Comparison of ENCODE assay signal across 24 cellular contexts in genomic region chr2:203959265-203960034, GRCh38. TPM values are rescaled to one million over a fixed set of nuclear protein-coding genes. Genes with fewer than 3 reads are reported as not detected.
DNase-seq lines count a peak whose midpoint lies in the region; ATAC-seq and TF ChIP-seq lines count a peak whose summit lies in the region.
"Had no signal": no experiment of that assay in that cellular context is flagged by ENCODE, and none has a peak within 500 bp of the region (broad histone marks: within the 10 kb centered on the region; RNA-seq: fewer than 3 reads in every experiment).

No MANE protein-coding gene starts in this region.

- POLR2A ChIA-PET in CD4-positive, alpha-beta memory T cell (lab: Charles Lee; ENCODE audit: partially characterized antibody), result interaction anchor here (0.7 to 2.8 kb wide), 6 partner anchors 8 to 64 kb away, joined by 3 to 14 read pairs (median 4); no protein-coding TSS in a partner anchor
- POLR2A ChIA-PET in activated CD4-positive, alpha-beta memory T cell treated with anti-CD3 and anti-CD28 coated beads, Interleukin-2, amount 10 ng/mL, durations not matched to agents 7 days and 5 days (lab: Charles Lee), result interaction anchor here (0.8 to 1.5 kb wide), 8 partner anchors 8 to 65 kb away, joined by 3 to 5 read pairs (median 3); no protein-coding TSS in a partner anchor
- POLR2A ChIA-PET in PC-3 (lab: Charles Lee; ENCODE audit: unreplicated experiment), result no interaction called here

- no peaks in the 10 kb centered on the region for H3F3A ChIP-seq in PC-3 (ENCODE audit: low read length, unreplicated experiment)

- H3K27ac ChIP-seq in CD4-positive, alpha-beta memory T cell (ENCODE audit: low read depth, low read length), result no peak overlapping the region
- H3K27ac ChIP-seq in SJCRH30 (no peak overlapping the region), PC-3 (ENCODE audit: low read length) (no peak overlapping the region)
- H3K27ac ChIP-seq: left ventricle myocardium inferior, transverse colon had no signal

- no peak overlapping the region for H2AFZ ChIP-seq in PC-3 (ENCODE audit: low read length)

- BruUV-seq in PC-3 (replicated peaks; lab: Mats Ljungman, UMichigan), result no TSS peak

- no peaks in the 10 kb centered on the region for H3K9me3 ChIP-seq in CD4-positive, alpha-beta memory T cell (ENCODE audit: control insufficient read depth in 1 of 2, low read length in 2 of 2)
- no peaks in the 10 kb centered on the region for H3K9me3 ChIP-seq in SJCRH30 (replicated peaks)
- no peaks in the 10 kb centered on the region for H3K9me3 ChIP-seq in PC-3 (ENCODE audit: low read length)
- H3K9me3 ChIP-seq: left ventricle myocardium inferior, transverse colon had no signal

- H3K4me1 Mint-ChIP-seq in CD4-positive, alpha-beta memory T cell, result peaks cover 32 to 55% (median 47%) of the 10 kb centered on the region in 4 donors
- H3K4me1 Mint-ChIP-seq in activated CD4-positive, alpha-beta memory T cell treated with anti-CD3 and anti-CD28 coated beads, Interleukin-2, amount 10 ng/mL, durations not matched to agents 7 days and 5 days, result peaks cover 26% of the 10 kb centered on the region

- H3K27me3 Mint-ChIP-seq in CD4-positive, alpha-beta memory T cell, result no peaks in the 10 kb centered on the region
- H3K27me3 Mint-ChIP-seq in activated CD4-positive, alpha-beta memory T cell treated with anti-CD3 and anti-CD28 coated beads, Interleukin-2, amount 10 ng/mL, durations not matched to agents 7 days and 5 days, result no peaks in the 10 kb centered on the region
- H3K27me3 Mint-ChIP-seq: activated naive CD8-positive, alpha-beta T cell treated with anti-CD3 and anti-CD28 coated beads, Interleukin-2, amount 10 ng/mL, durations not matched to agents 7 days and 5 days had no signal

- peak overlapping the region in 1 of 8 donors; percentile 12 for H3K4me3 Mint-ChIP-seq in CD4-positive, alpha-beta memory T cell
- H3K4me3 Mint-ChIP-seq in activated CD4-positive, alpha-beta memory T cell treated with anti-CD3 and anti-CD28 coated beads, Interleukin-2, amount 10 ng/mL, durations not matched to agents 7 days and 5 days, result no peak overlapping the region
- H3K4me3 Mint-ChIP-seq: activated naive CD8-positive, alpha-beta T cell treated with anti-CD3 and anti-CD28 coated beads, Interleukin-2, amount 10 ng/mL, durations not matched to agents 7 days and 5 days had no signal

- H3K36me3 ChIP-seq in CD4-positive, alpha-beta memory T cell (ENCODE audit: insufficient read depth, low read length), result peaks cover 57% of the 10 kb centered on the region
- H3K36me3 ChIP-seq in SJCRH30, result no peaks in the 10 kb centered on the region; the same call in 1 of the 2 replicates
- no peaks in the 10 kb centered on the region for H3K36me3 ChIP-seq in PC-3 (ENCODE audit: low read depth, low read length)
- H3K36me3 ChIP-seq: left ventricle myocardium inferior, transverse colon had no signal

- no peaks in the 10 kb centered on the region for H4K20me1 ChIP-seq in PC-3 (ENCODE audit: low read length)

- H3K4me2 ChIP-seq in PC-3 (ENCODE audit: low read length), result no peak overlapping the region

- no peak overlapping the region for H3K9ac ChIP-seq in PC-3 (ENCODE audit: low read length)

- H3K36me3 Mint-ChIP-seq in CD4-positive, alpha-beta memory T cell, result peaks cover 68 to 77% of the 10 kb centered on the region in 2 donors
- peaks cover 72% of the 10 kb centered on the region for H3K36me3 Mint-ChIP-seq in activated CD4-positive, alpha-beta memory T cell treated with anti-CD3 and anti-CD28 coated beads, Interleukin-2, amount 10 ng/mL, durations not matched to agents 7 days and 5 days (ENCODE audit: low read depth)

- H3K4me3 ChIP-seq in AG10803 (ENCODE audit: low read length), result no peak overlapping the region
- no peak overlapping the region for H3K4me3 ChIP-seq in CD4-positive, alpha-beta memory T cell (ENCODE audit: low read length in 2 of 2)
- H3K4me3 ChIP-seq in foreskin fibroblast (ENCODE audit: low read depth in 1 of 2, low read length in 2 of 2), result no peak overlapping the region
- no peak overlapping the region for H3K4me3 ChIP-seq in SJCRH30
- no peak overlapping the region for H3K4me3 ChIP-seq in PC-3 (ENCODE audit: low read length)
- H3K4me3 ChIP-seq: left ventricle myocardium inferior, transverse colon had no signal

- TF ChIP-seq CTCF in AG10803 (conservative IDR thresholded peaks at IDR 0.05; ENCODE audit: low read length) (no peak), foreskin fibroblast (IDR thresholded peaks at IDR 0.05; ENCODE audit: low read depth, low read length) (no peak), PC-3 (conservative IDR thresholded peaks at IDR 0.05; ENCODE audit: low read depth, low read length) (no peak)

- no peaks in the 10 kb centered on the region for H3K9me2 ChIP-seq in PC-3 (replicated peaks; ENCODE audit: low read length)

- DNase-seq in AG10803 (ENCODE audit: low read depth) (peak; percentile 16), foreskin fibroblast (peak; percentile 1 to 8), SJCRH30 (no peak), PC-3 (no peak)
- DNase-seq in CD4-positive, alpha-beta memory T cell, result no peak
- no peak for DNase-seq in activated CD4-positive, alpha-beta memory T cell treated with anti-CD3 and anti-CD28 coated beads, Interleukin-2, amount 10 ng/mL, durations not matched to agents 7 days and 5 days
- DNase-seq: ACHN; activated CD4-positive, alpha-beta T cell treated with anti-CD3 and anti-CD28 coated beads for 1 hour; activated naive CD8-positive, alpha-beta T cell treated with anti-CD3 and anti-CD28 coated beads, Interleukin-2, amount 10 ng/mL, durations not matched to agents 7 days and 5 days; C1 segment of cervical spinal cord; cerebellar nuclear complex; islet precursor cell; left ventricle myocardium inferior; NCI-H1436 treated with DMSO at 0.1 percent for 48 hours; NCI-H2107; NCI-H748 treated with DMSO at 0.1 percent for 48 hours; occipital lobe; RPMI8226; small intestine; T-helper 1 cell; transverse colon had no signal

- no peaks in the 10 kb centered on the region for H3K27me3 ChIP-seq in CD4-positive, alpha-beta memory T cell (ENCODE audit: insufficient read depth, low read length)
- H3K27me3 ChIP-seq in SJCRH30 (no peaks in the 10 kb centered on the region; the same call in 1 of the 2 replicates), PC-3 (ENCODE audit: low read length) (peaks cover 66% of the 10 kb centered on the region)
- H3K27me3 ChIP-seq: transverse colon had no signal

- ATAC-seq in HG02571 (IDR thresholded peaks at IDR 0.05; ENCODE audit: unreplicated experiment), result no peak
- no peak for ATAC-seq in PC-3
- ATAC-seq: HCT116 had no signal

- peaks cover 29% of the 10 kb centered on the region for H3K4me1 ChIP-seq in CD4-positive, alpha-beta memory T cell (ENCODE audit: insufficient read depth, low read length)
- H3K4me1 ChIP-seq in SJCRH30 (no peaks in the 10 kb centered on the region), PC-3 (ENCODE audit: insufficient read depth, low read length) (no peaks in the 10 kb centered on the region)
- H3K4me1 ChIP-seq: left ventricle myocardium inferior, transverse colon had no signal

- H3K9me3 Mint-ChIP-seq in CD4-positive, alpha-beta memory T cell, result no peaks in the 10 kb centered on the region
- H3K9me3 Mint-ChIP-seq in activated CD4-positive, alpha-beta memory T cell treated with anti-CD3 and anti-CD28 coated beads, Interleukin-2, amount 10 ng/mL, durations not matched to agents 7 days and 5 days, result no peaks in the 10 kb centered on the region

- intact Hi-C loops in CD4-positive, alpha-beta memory T cell (cut with micrococcal nuclease), result no loop called here
- intact Hi-C loops in PC-3 (cut with micrococcal nuclease), result no loop called here

- CTCF ChIA-PET in CD4-positive, alpha-beta memory T cell (lab: Charles Lee; ENCODE audit: partially characterized antibody), result interaction anchor here (1.5 to 1.9 kb wide), 3 partner anchors 16 to 91 kb away, joined by 3 to 9 read pairs (median 7); no protein-coding TSS in a partner anchor
- CTCF ChIA-PET in activated CD4-positive, alpha-beta memory T cell treated with anti-CD3 and anti-CD28 coated beads, Interleukin-2, amount 10 ng/mL, durations not matched to agents 7 days and 5 days (lab: Charles Lee), result interaction anchor here (1.1 to 1.3 kb wide), 2 partner anchors 92 to 218 kb away, joined by 3 to 4 read pairs; no protein-coding TSS in a partner anchor
- CTCF ChIA-PET in PC-3 (lab: Charles Lee), result no interaction called here

- H3K79me2 ChIP-seq in PC-3 (ENCODE audit: low read length), result no peaks in the 10 kb centered on the region

- peak overlapping the region in 6 of 7 donors; percentile 28 to 59 (median 40) for H3K27ac Mint-ChIP-seq in CD4-positive, alpha-beta memory T cell
- peak overlapping the region; percentile 27 for H3K27ac Mint-ChIP-seq in activated CD4-positive, alpha-beta memory T cell treated with anti-CD3 and anti-CD28 coated beads, Interleukin-2, amount 10 ng/mL, durations not matched to agents 7 days and 5 days
- H3K27ac Mint-ChIP-seq: activated naive CD8-positive, alpha-beta T cell treated with anti-CD3 and anti-CD28 coated beads, Interleukin-2, amount 10 ng/mL, durations not matched to agents 7 days and 5 days had no signal

RNA-seq across cellular contexts. Expression of gene ICOS, which starts 22.9 kb away (rescaled TPM):
- 10 to 100 TPM; 52.9 to 53.2 TPM for total RNA-seq in CD4-positive, alpha-beta memory T cell
- polyA plus RNA-seq in CD4-positive, alpha-beta memory T cell, result 10 to 100 TPM; 28.1 to 29.1 TPM
- 10 to 100 TPM; 61.8 to 63.0 TPM for total RNA-seq in activated CD4-positive, alpha-beta memory T cell treated with anti-CD3 and anti-CD28 coated beads, Interleukin-2, amount 10 ng/mL, durations not matched to agents 7 days and 5 days
- not detected in 2 replicates for total RNA-seq in SJCRH30 (2014; rRNA removed; shearing (Covaris generic))
- total RNA-seq in PC-3 (2014; rRNA removed), result not detected in 2 replicates
- total RNA-seq: Daoy, left ventricle myocardium inferior, occipital lobe had no signal

Comparison
In these comparisons a context has a peak if more than half of its experiments do, and no peak if none do; other contexts are left out.
1. DNase-seq: peak in AG10803 (single experiment) and foreskin fibroblast (2 of 2); none in CD4-positive, alpha-beta memory T cell (0 of 5), activated CD4-positive, alpha-beta memory T cell treated with anti-CD3 and anti-CD28 coated beads, Interleukin-2, amount 10 ng/mL, durations not matched to agents 7 days and 5 days (single experiment), SJCRH30 (0 of 2) and PC-3 (single experiment).
2. RNA of gene ICOS, which starts 22.9 kb away (total RNA-seq): 61.8 to 63.0 TPM in activated CD4-positive, alpha-beta memory T cell treated with anti-CD3 and anti-CD28 coated beads, Interleukin-2, amount 10 ng/mL, durations not matched to agents 7 days and 5 days and 52.9 to 53.2 TPM in CD4-positive, alpha-beta memory T cell; not detected in SJCRH30 and not detected in PC-3; every median in the first group is over 10 times any median in the second.